In the genomic region with DNA sequence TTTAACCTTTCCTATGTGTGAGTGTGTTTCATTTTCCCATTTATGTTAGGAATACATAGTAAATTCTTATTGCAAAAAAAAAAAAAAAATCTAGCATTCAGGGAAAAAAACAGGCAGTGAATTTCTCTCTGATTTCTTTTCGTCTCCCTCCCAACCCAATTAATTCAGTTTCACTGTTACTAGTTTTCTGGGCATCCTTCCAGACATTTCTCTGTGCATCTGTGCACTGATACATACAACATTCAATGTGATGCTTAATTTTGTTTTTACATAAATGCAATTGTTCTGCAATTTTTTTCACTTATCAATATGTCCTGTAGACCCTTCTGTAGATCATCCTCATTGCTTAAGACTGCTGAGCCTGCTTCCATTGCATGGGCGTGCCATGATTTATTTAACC, we compare ENCODE assay signal across 18 cellular contexts.
"Had no signal": no experiment of that assay in that cellular context is flagged by ENCODE, and none has a peak within 500 bp of the region (broad histone marks: within the 10 kb centered on the region; RNA-seq: fewer than 3 reads in every experiment).

No MANE protein-coding gene starts in this region.

- H3K36me3 Mint-ChIP-seq: activated naive CD4-positive, alpha-beta T cell treated with anti-CD3 and anti-CD28 coated beads, Interleukin-2, amount 50 U/mL, for 24 hours; naive thymus-derived CD4-positive, alpha-beta T cell; stimulated activated memory B cell treated with anti-CD40 and anti-IgM and Interleukin-4, amounts not matched to agents 10 μg/mL and 1 μg/mL and 100 μg/mL, for 72 hours had no signal

- H3K4me1 Mint-ChIP-seq: activated naive CD4-positive, alpha-beta T cell treated with anti-CD3 and anti-CD28 coated beads, Interleukin-2, amount 50 U/mL, for 24 hours; stimulated activated memory B cell treated with anti-CD40 and anti-IgM and Interleukin-4, amounts not matched to agents 10 μg/mL and 1 μg/mL and 100 μg/mL, for 72 hours had no signal

- H3K9me3 Mint-ChIP-seq: stimulated activated memory B cell treated with anti-CD40 and anti-IgM and Interleukin-4, amounts not matched to agents 10 μg/mL and 1 μg/mL and 100 μg/mL, for 72 hours had no signal

- ATAC-seq: activated CD4-positive, alpha-beta T cell treated with anti-CD3 and anti-CD28 coated beads for 36 hours; activated CD8-positive, alpha-beta T cell treated with anti-CD3 and anti-CD28 coated beads for 36 hours; activated T-cell treated with anti-CD3 and anti-CD28 coated beads, Interleukin-2, amount 50 U/mL, for 4 hours; body of pancreas; esophagus mucosa; lower lobe of right lung; naive thymus-derived CD4-positive, alpha-beta T cell; stimulated activated memory B cell treated with anti-CD40 and anti-IgM and Interleukin-4, amounts not matched to agents 10 μg/mL and 1 μg/mL and 100 μg/mL, for 72 hours had no signal

- H3K27ac Mint-ChIP-seq: activated CD4-positive, alpha-beta T cell treated with anti-CD3 and anti-CD28 coated beads for 36 hours; activated CD8-positive, alpha-beta T cell treated with anti-CD3 and anti-CD28 coated beads for 36 hours; activated naive CD4-positive, alpha-beta T cell treated with anti-CD3 and anti-CD28 coated beads, Interleukin-2, amount 50 U/mL, for 24 hours; naive thymus-derived CD4-positive, alpha-beta T cell; stimulated activated memory B cell treated with anti-CD40 and anti-IgM and Interleukin-4, amounts not matched to agents 10 μg/mL and 1 μg/mL and 100 μg/mL, for 72 hours had no signal

- H3K4me3 Mint-ChIP-seq: activated CD4-positive, alpha-beta T cell treated with anti-CD3 and anti-CD28 coated beads for 36 hours; activated CD8-positive, alpha-beta T cell treated with anti-CD3 and anti-CD28 coated beads for 36 hours; activated naive CD4-positive, alpha-beta T cell treated with anti-CD3 and anti-CD28 coated beads, Interleukin-2, amount 50 U/mL, for 24 hours; activated T-cell treated with anti-CD3 and anti-CD28 coated beads, Interleukin-2, amount 50 U/mL, for 4 hours; naive thymus-derived CD4-positive, alpha-beta T cell; stimulated activated memory B cell treated with anti-CD40 and anti-IgM and Interleukin-4, amounts not matched to agents 10 μg/mL and 1 μg/mL and 100 μg/mL, for 72 hours had no signal

- DNase-seq: activated CD4-positive, alpha-beta T cell treated with anti-CD3 and anti-CD28 coated beads for 36 hours; activated CD8-positive, alpha-beta T cell treated with anti-CD3 and anti-CD28 coated beads for 36 hours; activated effector memory CD4-positive, alpha-beta T cell treated with anti-CD3 and anti-CD28 coated beads, Interleukin-2, amount 50 U/mL, for 16 hours; activated T-cell treated with anti-CD3 and anti-CD28 coated beads, Interleukin-2, amount 50 U/mL, for 4 hours; adrenal gland; body of pancreas; central memory CD4-positive, alpha-beta T cell; colonic mucosa; glutamatergic neuron; lower lobe of right lung; mucosa of descending colon; naive thymus-derived CD4-positive, alpha-beta T cell; posterior cingulate gyrus; tibial artery; WERI-Rb-1 had no signal

- H3K27me3 Mint-ChIP-seq: naive thymus-derived CD4-positive, alpha-beta T cell; stimulated activated memory B cell treated with anti-CD40 and anti-IgM and Interleukin-4, amounts not matched to agents 10 μg/mL and 1 μg/mL and 100 μg/mL, for 72 hours had no signal
